1 cellular context compared by ENCODE assay signal in the genomic region with DNA sequence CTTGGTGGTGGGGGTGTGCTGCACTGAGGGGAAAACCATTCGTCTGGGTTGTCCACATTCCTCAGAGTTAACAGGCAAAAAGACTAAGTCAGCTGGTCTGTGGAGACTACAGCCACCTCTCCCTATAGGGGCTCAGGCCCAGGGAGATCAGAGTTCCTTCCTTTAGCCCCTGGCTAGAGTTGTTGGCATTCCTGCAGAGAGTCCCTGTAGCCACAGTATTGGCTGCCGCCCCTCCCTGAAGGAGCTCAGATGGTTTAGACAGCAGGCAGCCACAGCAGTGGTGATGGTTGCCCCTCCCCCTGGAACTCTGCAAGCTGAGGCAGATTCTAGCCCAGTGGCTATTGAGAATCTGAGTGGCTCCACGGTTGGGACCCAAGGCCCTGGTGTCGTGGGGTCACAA.
TF ChIP-seq lines count a peak whose summit lies in the region.

No MANE protein-coding gene starts in this region.

TF ChIP-seq in H1, 55 proteins besides CTCF, POLR2A, EP300 and RAD21:
- no peak for TF ChIP-seq CEBPB (IDR thresholded peaks at IDR 0.05; ENCODE audit: low read depth, low read length)
- TF ChIP-seq GABPA (IDR thresholded peaks at IDR 0.05; ENCODE audit: borderline replicate concordance, insufficient read depth, low read length): no peak
- TF ChIP-seq SIN3A (conservative IDR thresholded peaks at IDR 0.05 in 1 of 2, IDR thresholded peaks at IDR 0.05 in 1 of 2; ENCODE audit: low read depth in 1 of 2, low read length in 2 of 2): no peak
- TF ChIP-seq RNF2 (IDR thresholded peaks at IDR 0.05; ENCODE audit: borderline replicate concordance, low read depth, low read length, missing control alignments, poor library complexity, severe bottlenecking): no peak
- TF ChIP-seq, protein P1, sequence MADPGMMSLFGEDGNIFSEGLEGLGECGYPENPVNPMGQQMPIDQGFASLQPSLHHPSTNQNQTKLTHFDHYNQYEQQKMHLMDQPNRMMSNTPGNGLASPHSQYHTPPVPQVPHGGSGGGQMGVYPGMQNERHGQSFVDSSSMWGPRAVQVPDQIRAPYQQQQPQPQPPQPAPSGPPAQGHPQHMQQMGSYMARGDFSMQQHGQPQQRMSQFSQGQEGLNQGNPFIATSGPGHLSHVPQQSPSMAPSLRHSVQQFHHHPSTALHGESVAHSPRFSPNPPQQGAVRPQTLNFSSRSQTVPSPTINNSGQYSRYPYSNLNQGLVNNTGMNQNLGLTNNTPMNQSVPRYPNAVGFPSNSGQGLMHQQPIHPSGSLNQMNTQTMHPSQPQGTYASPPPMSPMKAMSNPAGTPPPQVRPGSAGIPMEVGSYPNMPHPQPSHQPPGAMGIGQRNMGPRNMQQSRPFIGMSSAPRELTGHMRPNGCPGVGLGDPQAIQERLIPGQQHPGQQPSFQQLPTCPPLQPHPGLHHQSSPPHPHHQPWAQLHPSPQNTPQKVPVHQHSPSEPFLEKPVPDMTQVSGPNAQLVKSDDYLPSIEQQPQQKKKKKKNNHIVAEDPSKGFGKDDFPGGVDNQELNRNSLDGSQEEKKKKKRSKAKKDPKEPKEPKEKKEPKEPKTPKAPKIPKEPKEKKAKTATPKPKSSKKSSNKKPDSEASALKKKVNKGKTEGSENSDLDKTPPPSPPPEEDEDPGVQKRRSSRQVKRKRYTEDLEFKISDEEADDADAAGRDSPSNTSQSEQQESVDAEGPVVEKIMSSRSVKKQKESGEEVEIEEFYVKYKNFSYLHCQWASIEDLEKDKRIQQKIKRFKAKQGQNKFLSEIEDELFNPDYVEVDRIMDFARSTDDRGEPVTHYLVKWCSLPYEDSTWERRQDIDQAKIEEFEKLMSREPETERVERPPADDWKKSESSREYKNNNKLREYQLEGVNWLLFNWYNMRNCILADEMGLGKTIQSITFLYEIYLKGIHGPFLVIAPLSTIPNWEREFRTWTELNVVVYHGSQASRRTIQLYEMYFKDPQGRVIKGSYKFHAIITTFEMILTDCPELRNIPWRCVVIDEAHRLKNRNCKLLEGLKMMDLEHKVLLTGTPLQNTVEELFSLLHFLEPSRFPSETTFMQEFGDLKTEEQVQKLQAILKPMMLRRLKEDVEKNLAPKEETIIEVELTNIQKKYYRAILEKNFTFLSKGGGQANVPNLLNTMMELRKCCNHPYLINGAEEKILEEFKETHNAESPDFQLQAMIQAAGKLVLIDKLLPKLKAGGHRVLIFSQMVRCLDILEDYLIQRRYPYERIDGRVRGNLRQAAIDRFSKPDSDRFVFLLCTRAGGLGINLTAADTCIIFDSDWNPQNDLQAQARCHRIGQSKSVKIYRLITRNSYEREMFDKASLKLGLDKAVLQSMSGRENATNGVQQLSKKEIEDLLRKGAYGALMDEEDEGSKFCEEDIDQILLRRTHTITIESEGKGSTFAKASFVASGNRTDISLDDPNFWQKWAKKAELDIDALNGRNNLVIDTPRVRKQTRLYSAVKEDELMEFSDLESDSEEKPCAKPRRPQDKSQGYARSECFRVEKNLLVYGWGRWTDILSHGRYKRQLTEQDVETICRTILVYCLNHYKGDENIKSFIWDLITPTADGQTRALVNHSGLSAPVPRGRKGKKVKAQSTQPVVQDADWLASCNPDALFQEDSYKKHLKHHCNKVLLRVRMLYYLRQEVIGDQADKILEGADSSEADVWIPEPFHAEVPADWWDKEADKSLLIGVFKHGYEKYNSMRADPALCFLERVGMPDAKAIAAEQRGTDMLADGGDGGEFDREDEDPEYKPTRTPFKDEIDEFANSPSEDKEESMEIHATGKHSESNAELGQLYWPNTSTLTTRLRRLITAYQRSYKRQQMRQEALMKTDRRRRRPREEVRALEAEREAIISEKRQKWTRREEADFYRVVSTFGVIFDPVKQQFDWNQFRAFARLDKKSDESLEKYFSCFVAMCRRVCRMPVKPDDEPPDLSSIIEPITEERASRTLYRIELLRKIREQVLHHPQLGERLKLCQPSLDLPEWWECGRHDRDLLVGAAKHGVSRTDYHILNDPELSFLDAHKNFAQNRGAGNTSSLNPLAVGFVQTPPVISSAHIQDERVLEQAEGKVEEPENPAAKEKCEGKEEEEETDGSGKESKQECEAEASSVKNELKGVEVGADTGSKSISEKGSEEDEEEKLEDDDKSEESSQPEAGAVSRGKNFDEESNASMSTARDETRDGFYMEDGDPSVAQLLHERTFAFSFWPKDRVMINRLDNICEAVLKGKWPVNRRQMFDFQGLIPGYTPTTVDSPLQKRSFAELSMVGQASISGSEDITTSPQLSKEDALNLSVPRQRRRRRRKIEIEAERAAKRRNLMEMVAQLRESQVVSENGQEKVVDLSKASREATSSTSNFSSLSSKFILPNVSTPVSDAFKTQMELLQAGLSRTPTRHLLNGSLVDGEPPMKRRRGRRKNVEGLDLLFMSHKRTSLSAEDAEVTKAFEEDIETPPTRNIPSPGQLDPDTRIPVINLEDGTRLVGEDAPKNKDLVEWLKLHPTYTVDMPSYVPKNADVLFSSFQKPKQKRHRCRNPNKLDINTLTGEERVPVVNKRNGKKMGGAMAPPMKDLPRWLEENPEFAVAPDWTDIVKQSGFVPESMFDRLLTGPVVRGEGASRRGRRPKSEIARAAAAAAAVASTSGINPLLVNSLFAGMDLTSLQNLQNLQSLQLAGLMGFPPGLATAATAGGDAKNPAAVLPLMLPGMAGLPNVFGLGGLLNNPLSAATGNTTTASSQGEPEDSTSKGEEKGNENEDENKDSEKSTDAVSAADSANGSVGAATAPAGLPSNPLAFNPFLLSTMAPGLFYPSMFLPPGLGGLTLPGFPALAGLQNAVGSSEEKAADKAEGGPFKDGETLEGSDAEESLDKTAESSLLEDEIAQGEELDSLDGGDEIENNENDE (IDR thresholded peaks at IDR 0.05; ENCODE audit: insufficient replicate concordance, low read length): no peak
- no peak for TF ChIP-seq POLR2AphosphoS5 (IDR thresholded peaks at IDR 0.05; ENCODE audit: low read depth, low read length)
- TF ChIP-seq ZNF274 (IDR thresholded peaks at IDR 0.05; ENCODE audit: borderline replicate concordance, extremely low read depth, low read length): no peak
- TF ChIP-seq KDM1A (IDR thresholded peaks at IDR 0.05; ENCODE audit: borderline replicate concordance, low read length): no peak
- TF ChIP-seq HDAC6 (IDR thresholded peaks at IDR 0.05; ENCODE audit: low read depth, low read length): no peak
- TF ChIP-seq TAF1 (IDR thresholded peaks at IDR 0.05; ENCODE audit: low read depth, low read length): no peak
- no peak for TF ChIP-seq SRF (IDR thresholded peaks at IDR 0.05; ENCODE audit: low read depth, low read length)
- TF ChIP-seq CHD2 (IDR thresholded peaks at IDR 0.05; ENCODE audit: low read length): no peak
- no peak for TF ChIP-seq SP4 (IDR thresholded peaks at IDR 0.05; ENCODE audit: low read length)
- no peak for TF ChIP-seq CTBP2 (IDR thresholded peaks at IDR 0.05; ENCODE audit: borderline replicate concordance, insufficient read depth, insufficient read length, low read length)
- TF ChIP-seq, protein P2, sequence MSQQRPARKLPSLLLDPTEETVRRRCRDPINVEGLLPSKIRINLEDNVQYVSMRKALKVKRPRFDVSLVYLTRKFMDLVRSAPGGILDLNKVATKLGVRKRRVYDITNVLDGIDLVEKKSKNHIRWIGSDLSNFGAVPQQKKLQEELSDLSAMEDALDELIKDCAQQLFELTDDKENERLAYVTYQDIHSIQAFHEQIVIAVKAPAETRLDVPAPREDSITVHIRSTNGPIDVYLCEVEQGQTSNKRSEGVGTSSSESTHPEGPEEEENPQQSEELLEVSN (IDR thresholded peaks at IDR 0.05): no peak
- TF ChIP-seq BRCA1 (IDR thresholded peaks at IDR 0.05; ENCODE audit: low read depth, low read length): no peak
- no peak for TF ChIP-seq TEAD4 (IDR thresholded peaks at IDR 0.05; ENCODE audit: low read depth, low read length)
- TF ChIP-seq, protein P3, sequence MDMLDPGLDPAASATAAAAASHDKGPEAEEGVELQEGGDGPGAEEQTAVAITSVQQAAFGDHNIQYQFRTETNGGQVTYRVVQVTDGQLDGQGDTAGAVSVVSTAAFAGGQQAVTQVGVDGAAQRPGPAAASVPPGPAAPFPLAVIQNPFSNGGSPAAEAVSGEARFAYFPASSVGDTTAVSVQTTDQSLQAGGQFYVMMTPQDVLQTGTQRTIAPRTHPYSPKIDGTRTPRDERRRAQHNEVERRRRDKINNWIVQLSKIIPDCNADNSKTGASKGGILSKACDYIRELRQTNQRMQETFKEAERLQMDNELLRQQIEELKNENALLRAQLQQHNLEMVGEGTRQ (IDR thresholded peaks at IDR 0.05; ENCODE audit: low read length): no peak
- TF ChIP-seq YY1 (IDR thresholded peaks at IDR 0.05; ENCODE audit: low read depth, low read length): no peak
